ENCODE assay signal across 1 cellular context in the genomic region with DNA sequence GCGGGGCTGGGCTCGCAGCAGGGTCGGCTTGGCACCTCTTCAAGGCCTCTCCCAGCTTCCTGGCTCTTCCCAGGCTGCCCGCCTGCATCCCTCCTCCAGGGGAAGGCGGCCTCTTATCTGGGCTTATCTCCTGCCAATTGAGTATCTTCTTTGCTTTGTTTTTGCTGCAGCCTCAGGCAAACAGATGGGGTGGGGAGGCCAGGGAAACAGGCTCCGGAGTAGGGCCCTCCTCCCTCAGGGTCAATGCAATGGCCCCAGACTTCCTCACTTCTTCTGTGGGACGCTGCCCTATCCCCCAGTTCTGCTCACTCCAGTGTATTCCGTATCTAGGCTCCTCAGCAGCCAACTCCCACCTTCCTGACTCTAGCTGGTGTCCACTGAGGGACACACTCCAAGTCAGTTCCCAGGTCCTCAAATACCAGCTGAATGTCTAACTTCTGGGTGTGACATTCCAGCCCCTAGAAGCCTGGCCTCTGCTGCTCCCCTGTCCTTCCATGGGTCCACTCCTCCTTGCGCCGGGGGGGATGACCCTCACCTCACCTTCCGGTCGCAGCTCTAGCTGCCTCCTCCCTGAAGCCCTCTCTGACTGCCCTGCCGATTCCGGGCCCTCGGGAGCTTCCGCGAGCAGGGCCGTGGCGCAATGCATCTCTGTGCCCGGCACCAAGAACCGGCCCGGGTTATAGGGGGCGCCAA.
A peak's percentile ranks its signal among the peaks of the same experiment; 100 is the strongest.
TF ChIP-seq lines count a peak whose summit lies in the region.

No MANE protein-coding gene starts in this region.

TF ChIP-seq in endothelial cell of umbilical vein, 7 proteins besides CTCF, POLR2A, EP300 and RAD21:
- TF ChIP-seq MYC (IDR thresholded peaks at IDR 0.05; ENCODE audit: low read depth, low read length), result no peak
- TF ChIP-seq GATA2 (IDR thresholded peaks at IDR 0.05; ENCODE audit: insufficient read depth, insufficient read length, low read depth, low read length), result peak; percentile 89
